ENCODE assay signal across 1 cellular context in genomic region chr19:18593367-18594095, GRCh38.
A peak's percentile ranks its signal among the peaks of the same experiment; 100 is the strongest.
TF ChIP-seq lines count a peak whose summit lies in the region.

No MANE protein-coding gene starts in this region.

TF ChIP-seq in K562, 482 proteins besides CTCF, POLR2A, EP300 and RAD21 (continued from another document and continues in another):
- TF ChIP-seq NELFE (IDR thresholded peaks at IDR 0.05; ENCODE audit: insufficient read depth, insufficient read length) (no peak), HSF4 (CRISPR knock-in tag; IDR thresholded peaks at IDR 0.05; ENCODE audit: borderline replicate concordance) (no peak), NFIC (IDR thresholded peaks at IDR 0.05) (peak; percentile 96), SREBF1 (IDR thresholded peaks at IDR 0.05; ENCODE audit: borderline replicate concordance, low read depth, low read length) (no peak), HDAC6 (IDR thresholded peaks at IDR 0.05; ENCODE audit: low read depth, low read length) (no peak), OTX1 (CRISPR knock-in tag; IDR thresholded peaks at IDR 0.05) (no peak), GABPB2 (CRISPR knock-in tag; conservative IDR thresholded peaks at IDR 0.05) (no peak), ARID2 (IDR thresholded peaks at IDR 0.05) (no peak), POLR2G (IDR thresholded peaks at IDR 0.05; ENCODE audit: low read depth, low read length) (peak; percentile 50; the same call in 1 of the 2 replicates), ZBTB17 (CRISPR knock-in tag; IDR thresholded peaks at IDR 0.05) (no peak), SP2 (IDR thresholded peaks at IDR 0.05; ENCODE audit: extremely low read depth, low read depth, low read length, poor library complexity, severe bottlenecking) (no peak), ZNF583 (CRISPR knock-in tag; IDR thresholded peaks at IDR 0.05) (no peak), TGIF2 (CRISPR knock-in tag; IDR thresholded peaks at IDR 0.05) (no peak), XRCC5 (IDR thresholded peaks at IDR 0.05; ENCODE audit: low read depth, low read length) (no peak), E2F1 (CRISPR knock-in tag; IDR thresholded peaks at IDR 0.05) (no peak), RBBP5 (IDR thresholded peaks at IDR 0.05; ENCODE audit: borderline replicate concordance, insufficient read depth, low read length, poor library complexity, severe bottlenecking) (peak; percentile 28), FOXA3 (CRISPR knock-in tag; conservative IDR thresholded peaks at IDR 0.05 in 1 of 2, IDR thresholded peaks at IDR 0.05 in 1 of 2) (no peak), TCF3 (CRISPR knock-in tag; IDR thresholded peaks at IDR 0.05) (0 out of 2 replicates have a peak, but pooled peaks have one; percentile 7), CC2D1A (IDR thresholded peaks at IDR 0.05) (no peak), MTA3 (IDR thresholded peaks at IDR 0.05; ENCODE audit: borderline replicate concordance) (no peak), ZKSCAN1 (IDR thresholded peaks at IDR 0.05; ENCODE audit: low read depth, low read length) (no peak), ZNF655 (CRISPR knock-in tag; IDR thresholded peaks at IDR 0.05) (no peak), ZNF263 (CRISPR knock-in tag; IDR thresholded peaks at IDR 0.05; ENCODE audit: borderline replicate concordance) (peak; percentile 8; the same call in 1 of the 2 replicates), BRD9 (IDR thresholded peaks at IDR 0.05; ENCODE audit: low read depth, partially characterized antibody) (no peak), KDM1A (IDR thresholded peaks at IDR 0.05) (no peak), ASH1L (IDR thresholded peaks at IDR 0.05; ENCODE audit: borderline replicate concordance, low read depth, partially characterized antibody) (no peak), EZH2 (IDR thresholded peaks at IDR 0.05; ENCODE audit: borderline replicate concordance, low read depth, low read length) (no peak), ZKSCAN8 (CRISPR knock-in tag; IDR thresholded peaks at IDR 0.05) (peak; percentile 96), ZNF609 (CRISPR knock-in tag; IDR thresholded peaks at IDR 0.05; ENCODE audit: borderline replicate concordance) (no peak), MAX (CRISPR knock-in tag; IDR thresholded peaks at IDR 0.05) (peak; percentile 35; the same call in 1 of the 2 replicates), LARP7 (IDR thresholded peaks at IDR 0.05) (no peak), ZNF785 (CRISPR knock-in tag; IDR thresholded peaks at IDR 0.05) (no peak), ZNF174 (CRISPR knock-in tag; IDR thresholded peaks at IDR 0.05) (no peak), STAT5B (CRISPR knock-in tag; IDR thresholded peaks at IDR 0.05) (no peak), POLR2H (tag; IDR thresholded peaks at IDR 0.05; ENCODE audit: low read depth) (no peak), ZNF780A (CRISPR knock-in tag; IDR thresholded peaks at IDR 0.05) (no peak), RHOXF2B (CRISPR knock-in tag; conservative IDR thresholded peaks at IDR 0.05) (no peak), NFIX (CRISPR knock-in tag; IDR thresholded peaks at IDR 0.05; ENCODE audit: low read depth) (peak; percentile 46), ZNF644 (tag; IDR thresholded peaks at IDR 0.05; ENCODE audit: low read depth) (no peak), SAP30 (IDR thresholded peaks at IDR 0.05; ENCODE audit: borderline replicate concordance, insufficient read depth, low read depth, low read length, poor library complexity, severe bottlenecking) (no peak), ZNF134 (CRISPR knock-in tag; conservative IDR thresholded peaks at IDR 0.05) (no peak), ZNF436 (CRISPR knock-in tag; IDR thresholded peaks at IDR 0.05) (no peak), TCF7L2 (IDR thresholded peaks at IDR 0.05; ENCODE audit: low read depth, low read length) (no peak), ARHGAP35 (IDR thresholded peaks at IDR 0.05; ENCODE audit: partially characterized antibody) (no peak), KDM5B (IDR thresholded peaks at IDR 0.05; ENCODE audit: insufficient replicate concordance, low read depth, low read length) (peak; percentile 29), CLOCK (CRISPR knock-in tag; IDR thresholded peaks at IDR 0.05; ENCODE audit: borderline replicate concordance) (no peak), CCNT2 (IDR thresholded peaks at IDR 0.05; ENCODE audit: borderline replicate concordance, extremely low read depth, insufficient read length, low read depth, low read length) (no peak)
- TF ChIP-seq, protein P1, sequence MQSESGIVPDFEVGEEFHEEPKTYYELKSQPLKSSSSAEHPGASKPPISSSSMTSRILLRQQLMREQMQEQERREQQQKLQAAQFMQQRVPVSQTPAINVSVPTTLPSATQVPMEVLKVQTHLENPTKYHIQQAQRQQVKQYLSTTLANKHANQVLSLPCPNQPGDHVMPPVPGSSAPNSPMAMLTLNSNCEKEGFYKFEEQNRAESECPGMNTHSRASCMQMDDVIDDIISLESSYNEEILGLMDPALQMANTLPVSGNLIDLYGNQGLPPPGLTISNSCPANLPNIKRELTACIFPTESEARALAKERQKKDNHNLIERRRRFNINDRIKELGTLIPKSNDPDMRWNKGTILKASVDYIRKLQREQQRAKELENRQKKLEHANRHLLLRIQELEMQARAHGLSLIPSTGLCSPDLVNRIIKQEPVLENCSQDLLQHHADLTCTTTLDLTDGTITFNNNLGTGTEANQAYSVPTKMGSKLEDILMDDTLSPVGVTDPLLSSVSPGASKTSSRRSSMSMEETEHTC (IDR thresholded peaks at IDR 0.05): no peak
- TF ChIP-seq, protein P2, sequence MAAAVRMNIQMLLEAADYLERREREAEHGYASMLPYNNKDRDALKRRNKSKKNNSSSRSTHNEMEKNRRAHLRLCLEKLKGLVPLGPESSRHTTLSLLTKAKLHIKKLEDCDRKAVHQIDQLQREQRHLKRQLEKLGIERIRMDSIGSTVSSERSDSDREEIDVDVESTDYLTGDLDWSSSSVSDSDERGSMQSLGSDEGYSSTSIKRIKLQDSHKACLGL (CRISPR knock-in tag; IDR thresholded peaks at IDR 0.05; ENCODE audit: borderline replicate concordance, poor library complexity, severe bottlenecking): no peak
- TF ChIP-seq, protein P3, sequence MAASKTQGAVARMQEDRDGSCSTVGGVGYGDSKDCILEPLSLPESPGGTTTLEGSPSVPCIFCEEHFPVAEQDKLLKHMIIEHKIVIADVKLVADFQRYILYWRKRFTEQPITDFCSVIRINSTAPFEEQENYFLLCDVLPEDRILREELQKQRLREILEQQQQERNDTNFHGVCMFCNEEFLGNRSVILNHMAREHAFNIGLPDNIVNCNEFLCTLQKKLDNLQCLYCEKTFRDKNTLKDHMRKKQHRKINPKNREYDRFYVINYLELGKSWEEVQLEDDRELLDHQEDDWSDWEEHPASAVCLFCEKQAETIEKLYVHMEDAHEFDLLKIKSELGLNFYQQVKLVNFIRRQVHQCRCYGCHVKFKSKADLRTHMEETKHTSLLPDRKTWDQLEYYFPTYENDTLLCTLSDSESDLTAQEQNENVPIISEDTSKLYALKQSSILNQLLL (CRISPR knock-in tag; IDR thresholded peaks at IDR 0.05; ENCODE audit: borderline replicate concordance): no peak
